In genomic region chr2:39437522-39438296, GRCh38 we compare ENCODE assay signal across 1 cellular context.
A peak's percentile ranks its signal among the peaks of the same experiment; 100 is the strongest.
TF ChIP-seq lines count a peak whose summit lies in the region.

No MANE protein-coding gene starts in this region.

TF ChIP-seq in GM12878, 131 proteins besides CTCF, POLR2A, EP300 and RAD21 (continued from another document):
- TF ChIP-seq BHLHE40 (IDR thresholded peaks at IDR 0.05; ENCODE audit: borderline replicate concordance in 1 of 2, low read depth in 2 of 2, low read length in 1 of 2) (peak; percentile 52 to 66; a peak in 2 of 4 replicates), ZNF24 (IDR thresholded peaks at IDR 0.05) (no peak), USF1 (IDR thresholded peaks at IDR 0.05; ENCODE audit: borderline replicate concordance, extremely low read length, insufficient read depth, low read depth, low read length) (peak; percentile 41), HDAC6 (IDR thresholded peaks at IDR 0.05; ENCODE audit: unreplicated experiment) (no peak), GABPA (IDR thresholded peaks at IDR 0.05; ENCODE audit: low read depth) (no peak), POLR2AphosphoS5 (IDR thresholded peaks at IDR 0.05; ENCODE audit: low read length) (0 out of 2 replicates have a peak, but pooled peaks have one; percentile 57), ZNF622 (IDR thresholded peaks at IDR 0.05) (no peak)
TF ChIP-seq in GM12878: peak in this region for 7.
